23 cellular contexts compared by ENCODE assay signal in the genomic region with DNA sequence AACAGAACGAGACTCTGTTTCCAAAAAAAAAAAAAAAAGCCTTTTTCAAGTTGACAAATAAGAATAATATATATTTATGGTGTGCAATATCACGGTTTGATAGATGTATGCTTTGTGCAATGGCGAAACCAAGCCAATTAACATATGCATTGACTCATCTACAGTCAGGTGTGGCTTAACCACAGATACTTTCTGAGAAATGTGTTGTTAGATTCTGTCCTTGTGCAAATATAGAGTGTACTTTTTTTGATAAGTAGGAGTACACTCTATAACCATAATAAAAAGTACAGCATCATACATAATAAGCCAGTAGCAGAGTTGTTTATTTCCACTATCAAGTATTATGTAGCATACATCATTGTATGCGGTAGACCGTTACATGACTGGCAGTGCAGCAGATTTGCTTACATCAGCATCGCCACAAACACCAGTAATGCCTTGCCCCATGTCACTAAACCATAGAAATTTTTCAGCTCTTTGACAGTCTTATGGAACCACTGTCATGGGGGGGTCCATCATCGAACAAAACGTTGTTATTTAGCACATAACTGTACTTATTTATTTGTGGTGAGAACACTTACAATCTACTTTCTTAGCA. TPM values are rescaled to one million over a fixed set of nuclear protein-coding genes. Genes with fewer than 3 reads are reported as not detected.
DNase-seq lines count a peak whose midpoint lies in the region; ATAC-seq, FAIRE-seq and TF ChIP-seq lines count a peak whose summit lies in the region.
"Had no signal": no experiment of that assay in that cellular context is flagged by ENCODE, and none has a peak within 500 bp of the region (broad histone marks: within the 10 kb centered on the region; RNA-seq: fewer than 3 reads in every experiment).

No MANE protein-coding gene starts in this region.

- no peak overlapping the region for H2AFZ ChIP-seq in GM12878 (ENCODE audit: control insufficient read depth, low read depth, low read length)
- no peak overlapping the region for H2AFZ ChIP-seq in trophoblast cell (ENCODE audit: insufficient read depth, low read length, poor library complexity)
- H2AFZ ChIP-seq: PC-9 had no signal

- SMC1A ChIA-PET in GM12878 (lab: Charles Lee; ENCODE audit: uncharacterized antibody, unreplicated experiment), result interaction anchor here (1.2 to 2.4 kb wide), 6 partner anchors 12 to 693 kb away, joined by 3 to 10 read pairs (median 6); partner anchors contain the start of gene EDN1

- H3K4me3 ChIP-seq in right atrium auricular region, result no peak overlapping the region
- no peak overlapping the region for H3K4me3 ChIP-seq in GM12878
- no peak overlapping the region for H3K4me3 ChIP-seq in trophoblast cell (ENCODE audit: low read depth, low read length)
- H3K4me3 ChIP-seq in upper lobe of left lung, result no peak overlapping the region
- H3K4me3 ChIP-seq: PC-9 had no signal

- intact Hi-C loops in left ventricle myocardium superior (cut with micrococcal nuclease) (no loop called here), GM12878 (cut with micrococcal nuclease; ENCODE audit: unreplicated experiment) (no loop called here)

- peaks cover 0 to 9% of the 10 kb centered on the region in 2 donors for H3K4me1 ChIP-seq in right atrium auricular region
- H3K4me1 ChIP-seq in GM12878 (ENCODE audit: control insufficient read depth, insufficient read depth, low read length), result no peaks in the 10 kb centered on the region
- peaks cover 32 to 44% of the 10 kb centered on the region in 2 experiments for H3K4me1 ChIP-seq in trophoblast cell (ENCODE audit: control insufficient read depth in 1 of 2, insufficient read depth in 2 of 2, low read length in 2 of 2)
- H3K4me1 ChIP-seq in upper lobe of left lung, result peaks cover 0 to 7% (median 0%) of the 10 kb centered on the region in 4 donors

- H3K79me1 ChIP-seq in trophoblast cell (ENCODE audit: low read length), result peaks cover 37% of the 10 kb centered on the region

- peak overlapping the region; percentile 89 for H2BK12ac ChIP-seq in trophoblast cell (ENCODE audit: low read length)

- H3K79me2 ChIP-seq in GM12878 (ENCODE audit: control insufficient read depth, insufficient read depth, low read length), result no peaks in the 10 kb centered on the region
- no peaks in the 10 kb centered on the region for H3K79me2 ChIP-seq in trophoblast cell (ENCODE audit: control insufficient read depth, insufficient read depth, low read length, poor library complexity)

- CTCF ChIA-PET in GM12878 (lab: Yijun Ruan, JAX), result interaction anchor here (1.4 to 2.5 kb wide), 3 partner anchors 13 to 694 kb away, joined by 3 to 8 read pairs (median 6); partner anchors contain the start of gene EDN1

- no peak overlapping the region for H3K4me2 ChIP-seq in GM12878 (ENCODE audit: control insufficient read depth, insufficient read depth)
- no peak overlapping the region for H3K4me2 ChIP-seq in trophoblast cell (ENCODE audit: low read length)
- H3K4me2 ChIP-seq: PC-9 had no signal

- in situ Hi-C loops in GM12878 (cut with MboI), result no loop called here

- no peak for TF ChIP-seq EP300 in GM12878 (IDR thresholded peaks at IDR 0.05; ENCODE audit: borderline replicate concordance in 1 of 2, control insufficient read depth in 1 of 2, low read depth in 2 of 2, low read length in 2 of 2)
- no peak for TF ChIP-seq EP300 in upper lobe of left lung (IDR thresholded peaks at IDR 0.05)

- BruUV-seq in GM12878 (replicated peaks; lab: Mats Ljungman, UMichigan), result no TSS peak

- H4K20me1 ChIP-seq in GM12878 (ENCODE audit: control insufficient read depth, insufficient read depth), result no peaks in the 10 kb centered on the region

- POLR2A ChIA-PET in GM12878 (lab: Charles Lee), result interaction anchor here (1.1 kb wide), 1 partner anchor 71 kb away, joined by 6 read pairs; no protein-coding TSS in a partner anchor

- no peak overlapping the region for H2BK5ac ChIP-seq in trophoblast cell (ENCODE audit: low read depth, low read length, poor library complexity)

- no peak overlapping the region for H3K23ac ChIP-seq in trophoblast cell (ENCODE audit: low read length)

- no peak for DNase-seq in activated CD4-positive, CD25-positive, alpha-beta regulatory T cell (lab: John Stamatoyannopoulos, UW)
- peak; percentile 18 for DNase-seq in right atrium auricular region (ENCODE audit: low spot score)
- DNase-seq in left ventricle myocardium superior, result no peak
- no peak for DNase-seq in GM12878 (ENCODE audit: low read depth, low spot score)
- no peak for DNase-seq in trophoblast cell
- no peak for DNase-seq in upper lobe of left lung
- DNase-seq: 8988T; AML-193; C1 segment of cervical spinal cord; Calu3; CD8-positive, alpha-beta T cell; DMS153; GOT3; NCI-H1048; NCI-H1417 treated with DMSO at 0.1 percent for 48 hours; NCI-H187; NCI-H446 treated with DMSO at 0.1 percent for 48 hours; PC-9; RPMI8226; SHP77 had no signal

- no peak for TF ChIP-seq CTCF in right atrium auricular region (IDR thresholded peaks at IDR 0.05)
- TF ChIP-seq CTCF in GM12878 (IDR thresholded peaks at IDR 0.05 in 2 of 3, conservative IDR thresholded peaks at IDR 0.05 in 1 of 3; ENCODE audit: control insufficient read depth in 2 of 3, extremely low read depth in 1 of 3, insufficient read depth in 1 of 3, low read depth in 3 of 3, low read length in 3 of 3), result no peak
- TF ChIP-seq CTCF in upper lobe of left lung (IDR thresholded peaks at IDR 0.05), result no peak

- RAD21 ChIA-PET in GM12878 (lab: Charles Lee; ENCODE audit: unreplicated experiment), result no interaction called here

- no peak overlapping the region for H3K27ac ChIP-seq in right atrium auricular region
- no peak overlapping the region for H3K27ac ChIP-seq in GM12878 (ENCODE audit: control insufficient read depth, insufficient read depth)
- H3K27ac ChIP-seq in trophoblast cell (ENCODE audit: low read depth, low read length), result no peak overlapping the region
- no peak overlapping the region for H3K27ac ChIP-seq in upper lobe of left lung
- H3K27ac ChIP-seq: PC-9 had no signal

- H4K91ac ChIP-seq in trophoblast cell (ENCODE audit: low read depth, low read length), result peak overlapping the region; percentile 66

- no peak overlapping the region for H4K12ac ChIP-seq in trophoblast cell (ENCODE audit: low read depth, low read length)

- H4K8ac ChIP-seq in trophoblast cell (ENCODE audit: low read depth, low read length), result no peak overlapping the region

- TF ChIP-seq RAD21 in GM12878 (IDR thresholded peaks at IDR 0.05; ENCODE audit: insufficient read depth, low read depth, low read length), result no peak

- FAIRE-seq in GM12878 (lab: Jason Lieb, UNC), result no peak
- FAIRE-seq: GM12892 had no signal

- H3K36me3 ChIP-seq in right atrium auricular region, result no peaks in the 10 kb centered on the region
- no peaks in the 10 kb centered on the region for H3K36me3 ChIP-seq in GM12878 (ENCODE audit: control insufficient read depth in 2 of 2, insufficient read depth in 2 of 2, low read length in 1 of 2)
- H3K36me3 ChIP-seq in trophoblast cell (ENCODE audit: control insufficient read depth in 1 of 2, insufficient read depth in 2 of 2, low read length in 2 of 2), result no peaks in the 10 kb centered on the region
- no peaks in the 10 kb centered on the region for H3K36me3 ChIP-seq in upper lobe of left lung

- peak overlapping the region; percentile 72 for H2AK5ac ChIP-seq in trophoblast cell (ENCODE audit: low read length)

- no peak overlapping the region for H3K14ac ChIP-seq in trophoblast cell (ENCODE audit: low read length)

- WGBS in GM12878 (ENCODE audit: insufficient coverage, insufficient replicate concordance, low lambda C conversion rate, missing lambda C conversion rate), result 40% methylated on average over 8 of the region's 8 CpGs
- no CpG with 5 or more reads among the region's 8 CpGs for WGBS in trophoblast cell (ENCODE audit: extremely low coverage, insufficient coverage, insufficient read length)
- 82 to 84% methylated on average over 8 of the region's 8 CpGs for WGBS in upper lobe of left lung, 2 donors

- no peak overlapping the region for H3K4ac ChIP-seq in trophoblast cell (ENCODE audit: low read depth, low read length)

- no peaks in the 10 kb centered on the region for H3K27me3 ChIP-seq in right atrium auricular region
- H3K27me3 ChIP-seq in GM12878 (replicated peaks in 1 of 2; ENCODE audit: control insufficient read depth in 2 of 2, insufficient read depth in 2 of 2, low read length in 1 of 2), result 0 out of 4 replicates have a peak, but pooled peaks cover 0 to 2% of the 10 kb centered on the region in 2 experiments
- H3K27me3 ChIP-seq in trophoblast cell (ENCODE audit: insufficient read depth, low read length), result no peaks in the 10 kb centered on the region
- no peaks in the 10 kb centered on the region for H3K27me3 ChIP-seq in upper lobe of left lung

- ATAC-seq in activated CD4-positive, CD25-positive, alpha-beta regulatory T cell treated with anti-CD3 and anti-CD28 coated beads, Interleukin-2, amount 50 U/mL, for 24 hours, result peak; percentile 78
- ATAC-seq in left ventricle myocardium superior, result no peak
- peak; percentile 42 for ATAC-seq in GM12878
- ATAC-seq in GM21360 (IDR thresholded peaks at IDR 0.05; ENCODE audit: unreplicated experiment), result no peak
- ATAC-seq in upper lobe of left lung (ENCODE audit: low FRiP score in 2 of 2), result no peak
- ATAC-seq: CD8-positive, alpha-beta T cell had no signal

- H2BK120ac ChIP-seq in trophoblast cell (ENCODE audit: insufficient read depth, low read length, poor library complexity), result no peak overlapping the region

- H3K18ac ChIP-seq in trophoblast cell (ENCODE audit: low read length), result no peak overlapping the region

- TF ChIP-seq POLR2A in GM12878 (IDR thresholded peaks at IDR 0.05; ENCODE audit: low read depth, low read length) (no peak), upper lobe of left lung (IDR thresholded peaks at IDR 0.05) (no peak)

- H3K9ac ChIP-seq in GM12878 (ENCODE audit: control insufficient read depth, insufficient read depth, low read length) (no peak overlapping the region), trophoblast cell (ENCODE audit: low read length) (no peak overlapping the region)

- H3K9me3 ChIP-seq in right atrium auricular region, result no peaks in the 10 kb centered on the region
- no peaks in the 10 kb centered on the region for H3K9me3 ChIP-seq in GM12878 (replicated peaks; ENCODE audit: control insufficient read depth, insufficient read depth, low read length)
- no peaks in the 10 kb centered on the region for H3K9me3 ChIP-seq in trophoblast cell (ENCODE audit: insufficient read depth, low read depth, low read length)
- H3K9me3 ChIP-seq in upper lobe of left lung, result no peaks in the 10 kb centered on the region

RNA-seq across cellular contexts. Expression of gene TMEM170B, which starts 59.2 kb away (rescaled TPM):
- total RNA-seq in right atrium auricular region (1 to 10 TPM; 3.6 to 3.8 TPM), left ventricle myocardium superior (5.4 TPM), GM12878 (2014; rRNA removed) (4.7 and 6.0 TPM in 2 replicates), GM12878 (2014; rRNA removed; fragmentation: Illumina TruSeq; extraction: Trizol) (5.5 and 5.9 TPM in 2 replicates), GM12878 (2021) (6.0 and 6.2 TPM in 2 replicates), upper lobe of left lung (10 to 100 TPM in 1 of 6 donors, 1 to 10 TPM in 5; 3.0 to 12.9 (median 6.0) TPM)
- 3.6 TPM in 2 replicates for total RNA-seq in GM12878 (2013; cell fraction: nucleolus; rRNA removed)
- polyA plus RNA-seq in GM12878 (2011; ENCODE audit: low read depth), result 2.2 TPM
- polyA plus RNA-seq in GM12878 (2011; rRNA removed) (10.3 and 18.0 TPM in 2 replicates), GM12878 (2014; fragmentation: Illumina TruSeq; extraction: Trizol) (6.3 and 9.2 TPM in 2 replicates), GM12878 (2014; fragmentation: Nextera tagmentation; extraction: Ambion mirVana) (1 to 10 TPM; 1.6 to 1.8 TPM), GM12878 (2014; rRNA removed) (3.1 and 3.8 TPM in 2 replicates), GM12878 (2016; fragmentation: Nextera tagmentation; extraction: Ambion mirVana) (1 to 10 TPM in 1 of 2 experiments, under 1 TPM in 1; 0.38 to 1.6 TPM)
- 3.3 and 3.7 TPM in 2 replicates for polyA plus RNA-seq in GM12878 (2011; cell fraction: cytosol; rRNA removed)
- polyA plus RNA-seq in GM12878 (2011; cell fraction: nucleus; rRNA removed), result 4.2 TPM in 2 replicates
- 3.9 and 4.2 TPM in 2 replicates for polyA plus RNA-seq in GM12878 (2012)
- polyA minus RNA-seq in GM12878 (2011; rRNA and poly(A)+ RNA removed), result 12.0 and 17.3 TPM in 2 replicates
- 4.7 and 6.0 TPM in 2 replicates for polyA minus RNA-seq in GM12878 (2011; cell fraction: cytosol; rRNA and poly(A)+ RNA removed)
- 5.8 and 8.3 TPM in 2 replicates for polyA minus RNA-seq in GM12878 (2011; cell fraction: nucleus; rRNA and poly(A)+ RNA removed)
- 3.2 TPM in 2 replicates for polyA plus RNA-seq in trophoblast cell (2013)

Comparison
In these comparisons a context has a peak if more than half of its experiments do, and no peak if none do; other contexts are left out.
1. ATAC-seq: peak in activated CD4-positive, CD25-positive, alpha-beta regulatory T cell treated with anti-CD3 and anti-CD28 coated beads, Interleukin-2, amount 50 U/mL, for 24 hours (2 of 2) and GM12878 (single experiment); none in left ventricle myocardium superior (single experiment), GM21360 (single experiment) and upper lobe of left lung (0 of 2).